23 cellular contexts compared by ENCODE assay signal in the genomic region with DNA sequence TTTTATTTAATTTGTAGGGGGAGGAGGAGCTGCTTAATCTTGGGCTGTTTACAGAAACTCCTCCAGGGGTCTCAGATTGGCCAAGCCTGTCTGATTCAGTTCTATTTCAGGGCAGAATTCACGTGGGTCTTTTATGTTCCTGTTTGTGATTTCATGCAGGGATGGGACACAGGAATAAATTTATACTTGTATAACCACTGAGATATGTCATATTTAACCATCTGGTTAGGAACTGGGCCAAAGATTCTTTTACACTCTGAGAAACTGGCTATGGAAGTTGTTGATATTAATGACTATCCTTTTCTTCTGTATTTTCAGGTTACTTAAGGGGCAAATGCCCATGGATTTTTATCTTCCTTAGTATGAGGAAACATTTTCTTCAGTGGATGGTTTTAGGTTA.
DNase-seq lines count a peak whose midpoint lies in the region; ATAC-seq, FAIRE-seq and TF ChIP-seq lines count a peak whose summit lies in the region.
"Had no signal": no experiment of that assay in that cellular context is flagged by ENCODE, and none has a peak within 500 bp of the region (broad histone marks: within the 10 kb centered on the region; RNA-seq: fewer than 3 reads in every experiment).

No MANE protein-coding gene starts in this region.

- no peak overlapping the region for H3K14ac ChIP-seq in mesenchymal stem cell (ENCODE audit: low read length in 2 of 2)

- peaks cover 1% of the 10 kb centered on the region for H3K4me1 ChIP-seq in mesenchymal stem cell (ENCODE audit: control insufficient read depth, insufficient read depth, low read depth, low read length)
- H3K4me1 ChIP-seq: lower lobe of right lung, thyroid gland had no signal

- no peak overlapping the region for H3K4me3 Mint-ChIP-seq in T-cell
- H3K4me3 Mint-ChIP-seq: activated naive CD4-positive, alpha-beta T cell treated with anti-CD3 and anti-CD28 coated beads for 36 hours; activated T-cell treated with anti-CD3 and anti-CD28 coated beads, Interleukin-2, amount 50 U/mL, for 4 hours; CD8-positive, alpha-beta T cell; effector memory CD8-positive, alpha-beta T cell; stimulated activated naive B cell treated with anti-CD40 and anti-IgM and Interleukin-4, amounts not matched to agents 10 μg/mL and 1 μg/mL and 100 μg/mL, for 72 hours had no signal

- WGBS in mesenchymal stem cell = no CpG with 5 or more reads among the region's 1 CpG

- H3K36me3 Mint-ChIP-seq in T-cell = no peaks in the 10 kb centered on the region
- H3K36me3 Mint-ChIP-seq: CD8-positive, alpha-beta T cell had no signal

- H4K8ac ChIP-seq in mesenchymal stem cell (ENCODE audit: low read length) = no peak overlapping the region

- no peak for TF ChIP-seq POLR2A in GM12892 (IDR thresholded peaks at IDR 0.05; ENCODE audit: low read depth, low read length)

- no peak overlapping the region for H3K4ac ChIP-seq in mesenchymal stem cell (ENCODE audit: low read depth in 1 of 2, low read length in 2 of 2)

- FAIRE-seq in GM12892 (lab: Jason Lieb, UNC) = peak; percentile 60
- FAIRE-seq: H54 had no signal

- POLR2A ChIA-PET in T-cell (lab: Charles Lee) = interaction anchor here in 1 of 2 donors (0.6 kb wide), 1 partner anchor 595 kb away, joined by 5 read pairs; no protein-coding TSS in a partner anchor

- H3K9me3 Mint-ChIP-seq in T-cell = peaks cover 0 to 15% (median 6%) of the 10 kb centered on the region in 3 donors

- in situ Hi-C loops in astrocyte of the spinal cord (cut with HindIII; ENCODE audit: low sequenced_read_pairs) = no loop called here

- no peak overlapping the region for H3K27ac ChIP-seq in mesenchymal stem cell (ENCODE audit: low read length, poor library complexity, severe bottlenecking)
- H3K27ac ChIP-seq: lower lobe of right lung, thyroid gland had no signal

- ATAC-seq in T-cell (replicated peaks in 1 of 4) (no peak), left ventricle myocardium superior (no peak)
- ATAC-seq: activated T-cell treated with anti-CD3 and anti-CD28 coated beads, Interleukin-2, amount 50 U/mL, for 4 hours; CD8-positive, alpha-beta T cell; effector memory CD8-positive, alpha-beta T cell; lower lobe of right lung; stimulated activated naive B cell treated with anti-CD40 and anti-IgM and Interleukin-4, amounts not matched to agents 10 μg/mL and 1 μg/mL and 100 μg/mL, for 72 hours had no signal

- H2AK5ac ChIP-seq in mesenchymal stem cell (ENCODE audit: low read length, severe bottlenecking) = no peak overlapping the region

- H2BK12ac ChIP-seq in mesenchymal stem cell (ENCODE audit: low read length in 2 of 2) = no peak overlapping the region

- H3K4me3 ChIP-seq in astrocyte of the spinal cord (ENCODE audit: low read depth, low read length) (no peak overlapping the region), fibroblast of villous mesenchyme (ENCODE audit: low read depth, low read length) (no peak overlapping the region), mesenchymal stem cell (ENCODE audit: insufficient read depth in 1 of 2, low read depth in 1 of 2, low read length in 2 of 2) (no peak overlapping the region)
- H3K4me3 ChIP-seq: lower lobe of right lung, thyroid gland had no signal

- no peaks in the 10 kb centered on the region for H3K9me3 ChIP-seq in mesenchymal stem cell (ENCODE audit: control insufficient read depth, low read length)
- H3K9me3 ChIP-seq: lower lobe of right lung, thyroid gland had no signal

- no peaks in the 10 kb centered on the region for H3K36me3 ChIP-seq in mesenchymal stem cell (ENCODE audit: control insufficient read depth in 1 of 2, insufficient read depth in 2 of 2, low read depth in 1 of 2, low read length in 2 of 2)
- H3K36me3 ChIP-seq: lower lobe of right lung, thyroid gland had no signal

- no peak overlapping the region for H2BK120ac ChIP-seq in mesenchymal stem cell (ENCODE audit: low read depth, low read length)

- no peak overlapping the region for H3K4me2 ChIP-seq in mesenchymal stem cell (ENCODE audit: low read length, poor library complexity, severe bottlenecking)

- no peak overlapping the region for H3K9ac ChIP-seq in mesenchymal stem cell (ENCODE audit: low read length)

- H2BK15ac ChIP-seq in mesenchymal stem cell (ENCODE audit: low read depth, poor library complexity, severe bottlenecking) = no peak overlapping the region

- no peak overlapping the region for H3K23ac ChIP-seq in mesenchymal stem cell (ENCODE audit: low read length in 2 of 2)

- intact Hi-C loops in left ventricle myocardium superior (cut with micrococcal nuclease) = no loop called here

- H3K27me3 ChIP-seq in mesenchymal stem cell (ENCODE audit: control insufficient read depth in 1 of 2, insufficient read depth in 1 of 2, low read length in 2 of 2) = no peaks in the 10 kb centered on the region
- H3K27me3 ChIP-seq: thyroid gland had no signal

- no peaks in the 10 kb centered on the region for H3K79me1 ChIP-seq in mesenchymal stem cell (replicated peaks; ENCODE audit: low read length, poor library complexity, severe bottlenecking)

- H3K27ac Mint-ChIP-seq in T-cell = no peak overlapping the region
- H3K27ac Mint-ChIP-seq: activated naive CD4-positive, alpha-beta T cell treated with anti-CD3 and anti-CD28 coated beads for 36 hours; CD8-positive, alpha-beta T cell; effector memory CD8-positive, alpha-beta T cell; stimulated activated naive B cell treated with anti-CD40 and anti-IgM and Interleukin-4, amounts not matched to agents 10 μg/mL and 1 μg/mL and 100 μg/mL, for 72 hours had no signal

- no peak overlapping the region for H2BK5ac ChIP-seq in mesenchymal stem cell (ENCODE audit: low read depth, low read length, poor library complexity, severe bottlenecking)

- CTCF ChIA-PET in T-cell (lab: Charles Lee) = no interaction called here

- H2AFZ ChIP-seq in mesenchymal stem cell (ENCODE audit: low read depth, low read length) = no peak overlapping the region

- TF ChIP-seq CTCF in astrocyte of the spinal cord (IDR thresholded peaks at IDR 0.05; ENCODE audit: low read depth, low read length) (no peak), fibroblast of villous mesenchyme (IDR thresholded peaks at IDR 0.05; ENCODE audit: insufficient read depth, low read depth, low read length) (no peak)

- no peak overlapping the region for H3K18ac ChIP-seq in mesenchymal stem cell (ENCODE audit: low read depth in 1 of 2, low read length in 2 of 2)

- no peaks in the 10 kb centered on the region for H3K27me3 Mint-ChIP-seq in T-cell
- H3K27me3 Mint-ChIP-seq: effector memory CD8-positive, alpha-beta T cell; stimulated activated naive B cell treated with anti-CD40 and anti-IgM and Interleukin-4, amounts not matched to agents 10 μg/mL and 1 μg/mL and 100 μg/mL, for 72 hours had no signal

- DNase-seq in GM12892 (ENCODE audit: insufficient read length) (no peak), astrocyte of the spinal cord (ENCODE audit: low read depth, low spot score) (peak; percentile 71), fibroblast of villous mesenchyme (ENCODE audit: low read depth) (peak; percentile 54), superior temporal gyrus (ENCODE audit: extremely low spot score) (peak; percentile 21), T-cell (no peak), left ventricle myocardium superior (no peak), mesenchymal stem cell (no peak)
- no peak for DNase-seq in NK-92 treated with Interleukin-12 subunit alpha and Interleukin-12 subunit beta, amount 100 ng/mL, for 24 hours (lab: John Stamatoyannopoulos, UW)
- DNase-seq: activated CD4-positive, alpha-beta T cell treated with anti-CD3 and anti-CD28 coated beads for 1 hour; activated CD8-positive, alpha-beta memory T cell treated with anti-CD3 and anti-CD28 coated beads for 24 hours; activated naive CD4-positive, alpha-beta T cell treated with anti-CD3 and anti-CD28 coated beads for 36 hours; activated T-cell treated with anti-CD3 and anti-CD28 coated beads, Interleukin-2, amount 50 U/mL, for 4 hours; CD8-positive, alpha-beta T cell; effector memory CD8-positive, alpha-beta T cell; hippocampal formation; islet precursor cell; lower lobe of right lung; NCI-H1105 treated with DMSO at 0.1 percent for 48 hours; stimulated activated CD4-positive, alpha-beta T cell treated with anti-CD3 and anti-CD28 coated beads, Interleukin-1b, Interleukin-23, amount 100 ng/mL, for 48 hours; stimulated activated naive B cell treated with anti-CD40 and anti-IgM and Interleukin-4, amounts not matched to agents 10 μg/mL and 1 μg/mL and 100 μg/mL, for 72 hours; SW 1271; thyroid gland had no signal

- no peaks in the 10 kb centered on the region for H3K4me1 Mint-ChIP-seq in T-cell
- H3K4me1 Mint-ChIP-seq: stimulated activated naive B cell treated with anti-CD40 and anti-IgM and Interleukin-4, amounts not matched to agents 10 μg/mL and 1 μg/mL and 100 μg/mL, for 72 hours had no signal

- H4K91ac ChIP-seq in mesenchymal stem cell (ENCODE audit: low read length) = no peak overlapping the region

Comparison
In these comparisons a context has a peak if more than half of its experiments do, and no peak if none do; other contexts are left out.
1. DNase-seq: peak in astrocyte of the spinal cord (single experiment), fibroblast of villous mesenchyme (single experiment) and superior temporal gyrus (single experiment); none in GM12892 (single experiment), T-cell (0 of 34), left ventricle myocardium superior (single experiment), NK-92 treated with Interleukin-12 subunit alpha and Interleukin-12 subunit beta, amount 100 ng/mL, for 24 hours (single experiment) and mesenchymal stem cell (single experiment).